2 cellular contexts compared by ENCODE assay signal in the genomic region with DNA sequence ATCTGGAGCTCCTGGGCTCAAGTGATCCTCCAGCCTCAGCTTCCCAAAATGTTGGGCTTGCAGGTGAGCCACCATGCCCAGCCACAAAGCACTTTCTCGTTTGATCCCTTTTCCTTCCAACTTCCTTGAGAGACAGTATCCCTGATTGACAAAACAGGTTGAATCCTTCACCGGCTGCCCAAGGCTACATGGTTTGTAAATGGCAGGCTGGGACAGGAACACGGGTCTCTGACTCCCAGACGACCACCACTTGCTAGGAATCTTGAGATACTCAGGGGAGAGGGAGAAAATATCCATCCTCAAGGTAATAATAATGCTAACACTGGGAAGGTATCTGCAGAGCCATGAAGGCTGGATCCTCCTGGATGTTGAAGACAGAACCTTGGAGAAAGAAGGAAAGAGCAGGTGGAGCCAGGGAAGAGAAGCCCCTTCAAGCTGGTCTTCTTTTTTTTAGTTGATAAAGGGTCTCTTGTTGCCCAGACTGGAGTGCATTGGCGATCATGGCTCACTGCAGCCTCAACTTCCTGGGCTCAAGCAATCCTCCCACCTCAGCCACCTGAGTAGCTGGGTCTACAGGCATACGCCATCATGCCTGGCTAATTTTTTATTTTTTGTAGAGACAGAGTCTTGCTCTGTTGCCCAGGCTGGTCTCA.
TF ChIP-seq lines count a peak whose summit lies in the region.

No MANE protein-coding gene starts in this region.

TF ChIP-seq in SK-N-SH, 30 proteins besides CTCF, POLR2A, EP300 and RAD21 (continued from another document):
- TF ChIP-seq TEAD4 (IDR thresholded peaks at IDR 0.05; ENCODE audit: borderline replicate concordance, insufficient read depth) = no peak
- TF ChIP-seq MXI1 (IDR thresholded peaks at IDR 0.05; ENCODE audit: low read depth, low read length) = no peak
- no peak for TF ChIP-seq YY1 (IDR thresholded peaks at IDR 0.05; ENCODE audit: low read depth)
- TF ChIP-seq RFX5 (IDR thresholded peaks at IDR 0.05; ENCODE audit: low read length) = no peak
- TF ChIP-seq JUND (IDR thresholded peaks at IDR 0.05) = no peak
- TF ChIP-seq, protein P1, sequence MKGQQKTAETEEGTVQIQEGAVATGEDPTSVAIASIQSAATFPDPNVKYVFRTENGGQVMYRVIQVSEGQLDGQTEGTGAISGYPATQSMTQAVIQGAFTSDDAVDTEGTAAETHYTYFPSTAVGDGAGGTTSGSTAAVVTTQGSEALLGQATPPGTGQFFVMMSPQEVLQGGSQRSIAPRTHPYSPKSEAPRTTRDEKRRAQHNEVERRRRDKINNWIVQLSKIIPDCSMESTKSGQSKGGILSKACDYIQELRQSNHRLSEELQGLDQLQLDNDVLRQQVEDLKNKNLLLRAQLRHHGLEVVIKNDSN (IDR thresholded peaks at IDR 0.05; ENCODE audit: borderline replicate concordance, low read depth) = no peak
TF ChIP-seq in SK-N-SH: peak in this region for 0.

TF ChIP-seq in SK-N-SH treated with all-trans-retinoic acid at 6 μM for 48 hours, 23 proteins besides CTCF, POLR2A, EP300 and RAD21 (continued from another document):
- TF ChIP-seq, protein P2, sequence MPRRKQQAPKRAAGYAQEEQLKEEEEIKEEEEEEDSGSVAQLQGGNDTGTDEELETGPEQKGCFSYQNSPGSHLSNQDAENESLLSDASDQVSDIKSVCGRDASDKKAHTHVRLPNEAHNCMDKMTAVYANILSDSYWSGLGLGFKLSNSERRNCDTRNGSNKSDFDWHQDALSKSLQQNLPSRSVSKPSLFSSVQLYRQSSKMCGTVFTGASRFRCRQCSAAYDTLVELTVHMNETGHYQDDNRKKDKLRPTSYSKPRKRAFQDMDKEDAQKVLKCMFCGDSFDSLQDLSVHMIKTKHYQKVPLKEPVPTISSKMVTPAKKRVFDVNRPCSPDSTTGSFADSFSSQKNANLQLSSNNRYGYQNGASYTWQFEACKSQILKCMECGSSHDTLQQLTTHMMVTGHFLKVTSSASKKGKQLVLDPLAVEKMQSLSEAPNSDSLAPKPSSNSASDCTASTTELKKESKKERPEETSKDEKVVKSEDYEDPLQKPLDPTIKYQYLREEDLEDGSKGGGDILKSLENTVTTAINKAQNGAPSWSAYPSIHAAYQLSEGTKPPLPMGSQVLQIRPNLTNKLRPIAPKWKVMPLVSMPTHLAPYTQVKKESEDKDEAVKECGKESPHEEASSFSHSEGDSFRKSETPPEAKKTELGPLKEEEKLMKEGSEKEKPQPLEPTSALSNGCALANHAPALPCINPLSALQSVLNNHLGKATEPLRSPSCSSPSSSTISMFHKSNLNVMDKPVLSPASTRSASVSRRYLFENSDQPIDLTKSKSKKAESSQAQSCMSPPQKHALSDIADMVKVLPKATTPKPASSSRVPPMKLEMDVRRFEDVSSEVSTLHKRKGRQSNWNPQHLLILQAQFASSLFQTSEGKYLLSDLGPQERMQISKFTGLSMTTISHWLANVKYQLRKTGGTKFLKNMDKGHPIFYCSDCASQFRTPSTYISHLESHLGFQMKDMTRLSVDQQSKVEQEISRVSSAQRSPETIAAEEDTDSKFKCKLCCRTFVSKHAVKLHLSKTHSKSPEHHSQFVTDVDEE (CRISPR knock-in tag; IDR thresholded peaks at IDR 0.05) = no peak
- no peak for TF ChIP-seq ISL1 (CRISPR knock-in tag; IDR thresholded peaks at IDR 0.05)
- no peak for TF ChIP-seq ZFP30 (CRISPR knock-in tag; IDR thresholded peaks at IDR 0.05)
- TF ChIP-seq ESRRG (CRISPR knock-in tag; IDR thresholded peaks at IDR 0.05) = no peak
- TF ChIP-seq, protein P3, sequence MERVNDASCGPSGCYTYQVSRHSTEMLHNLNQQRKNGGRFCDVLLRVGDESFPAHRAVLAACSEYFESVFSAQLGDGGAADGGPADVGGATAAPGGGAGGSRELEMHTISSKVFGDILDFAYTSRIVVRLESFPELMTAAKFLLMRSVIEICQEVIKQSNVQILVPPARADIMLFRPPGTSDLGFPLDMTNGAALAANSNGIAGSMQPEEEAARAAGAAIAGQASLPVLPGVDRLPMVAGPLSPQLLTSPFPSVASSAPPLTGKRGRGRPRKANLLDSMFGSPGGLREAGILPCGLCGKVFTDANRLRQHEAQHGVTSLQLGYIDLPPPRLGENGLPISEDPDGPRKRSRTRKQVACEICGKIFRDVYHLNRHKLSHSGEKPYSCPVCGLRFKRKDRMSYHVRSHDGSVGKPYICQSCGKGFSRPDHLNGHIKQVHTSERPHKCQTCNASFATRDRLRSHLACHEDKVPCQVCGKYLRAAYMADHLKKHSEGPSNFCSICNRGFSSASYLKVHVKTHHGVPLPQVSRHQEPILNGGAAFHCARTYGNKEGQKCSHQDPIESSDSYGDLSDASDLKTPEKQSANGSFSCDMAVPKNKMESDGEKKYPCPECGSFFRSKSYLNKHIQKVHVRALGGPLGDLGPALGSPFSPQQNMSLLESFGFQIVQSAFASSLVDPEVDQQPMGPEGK (CRISPR knock-in tag; IDR thresholded peaks at IDR 0.05; ENCODE audit: borderline replicate concordance) = no peak
- TF ChIP-seq, protein P4, sequence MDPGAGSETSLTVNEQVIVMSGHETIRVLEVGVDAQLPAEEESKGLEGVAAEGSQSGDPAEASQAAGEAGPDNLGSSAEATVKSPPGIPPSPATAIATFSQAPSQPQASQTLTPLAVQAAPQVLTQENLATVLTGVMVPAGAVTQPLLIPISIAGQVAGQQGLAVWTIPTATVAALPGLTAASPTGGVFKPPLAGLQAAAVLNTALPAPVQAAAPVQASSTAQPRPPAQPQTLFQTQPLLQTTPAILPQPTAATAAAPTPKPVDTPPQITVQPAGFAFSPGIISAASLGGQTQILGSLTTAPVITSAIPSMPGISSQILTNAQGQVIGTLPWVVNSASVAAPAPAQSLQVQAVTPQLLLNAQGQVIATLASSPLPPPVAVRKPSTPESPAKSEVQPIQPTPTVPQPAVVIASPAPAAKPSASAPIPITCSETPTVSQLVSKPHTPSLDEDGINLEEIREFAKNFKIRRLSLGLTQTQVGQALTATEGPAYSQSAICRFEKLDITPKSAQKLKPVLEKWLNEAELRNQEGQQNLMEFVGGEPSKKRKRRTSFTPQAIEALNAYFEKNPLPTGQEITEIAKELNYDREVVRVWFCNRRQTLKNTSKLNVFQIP (CRISPR knock-in tag; IDR thresholded peaks at IDR 0.05; ENCODE audit: borderline replicate concordance, low read depth) = no peak
- TF ChIP-seq ZFP3 (CRISPR knock-in tag; IDR thresholded peaks at IDR 0.05) = no peak
- TF ChIP-seq GLIS3 (CRISPR knock-in tag; IDR thresholded peaks at IDR 0.05) = no peak
- TF ChIP-seq PPARA (CRISPR knock-in tag; IDR thresholded peaks at IDR 0.05; ENCODE audit: borderline replicate concordance) = no peak
- no peak for TF ChIP-seq BACH2 (CRISPR knock-in tag; IDR thresholded peaks at IDR 0.05; ENCODE audit: borderline replicate concordance)
- TF ChIP-seq OSR1 (CRISPR knock-in tag; IDR thresholded peaks at IDR 0.05) = no peak
- TF ChIP-seq, protein P5, sequence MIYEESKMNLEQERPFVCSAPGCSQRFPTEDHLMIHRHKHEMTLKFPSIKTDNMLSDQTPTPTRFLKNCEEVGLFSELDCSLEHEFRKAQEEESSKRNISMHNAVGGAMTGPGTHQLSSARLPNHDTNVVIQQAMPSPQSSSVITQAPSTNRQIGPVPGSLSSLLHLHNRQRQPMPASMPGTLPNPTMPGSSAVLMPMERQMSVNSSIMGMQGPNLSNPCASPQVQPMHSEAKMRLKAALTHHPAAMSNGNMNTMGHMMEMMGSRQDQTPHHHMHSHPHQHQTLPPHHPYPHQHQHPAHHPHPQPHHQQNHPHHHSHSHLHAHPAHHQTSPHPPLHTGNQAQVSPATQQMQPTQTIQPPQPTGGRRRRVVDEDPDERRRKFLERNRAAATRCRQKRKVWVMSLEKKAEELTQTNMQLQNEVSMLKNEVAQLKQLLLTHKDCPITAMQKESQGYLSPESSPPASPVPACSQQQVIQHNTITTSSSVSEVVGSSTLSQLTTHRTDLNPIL (CRISPR knock-in tag; IDR thresholded peaks at IDR 0.05; ENCODE audit: low read depth) = no peak
- TF ChIP-seq ZNF565 (CRISPR knock-in tag; conservative IDR thresholded peaks at IDR 0.05; ENCODE audit: low read depth) = no peak
